In the genomic region with DNA sequence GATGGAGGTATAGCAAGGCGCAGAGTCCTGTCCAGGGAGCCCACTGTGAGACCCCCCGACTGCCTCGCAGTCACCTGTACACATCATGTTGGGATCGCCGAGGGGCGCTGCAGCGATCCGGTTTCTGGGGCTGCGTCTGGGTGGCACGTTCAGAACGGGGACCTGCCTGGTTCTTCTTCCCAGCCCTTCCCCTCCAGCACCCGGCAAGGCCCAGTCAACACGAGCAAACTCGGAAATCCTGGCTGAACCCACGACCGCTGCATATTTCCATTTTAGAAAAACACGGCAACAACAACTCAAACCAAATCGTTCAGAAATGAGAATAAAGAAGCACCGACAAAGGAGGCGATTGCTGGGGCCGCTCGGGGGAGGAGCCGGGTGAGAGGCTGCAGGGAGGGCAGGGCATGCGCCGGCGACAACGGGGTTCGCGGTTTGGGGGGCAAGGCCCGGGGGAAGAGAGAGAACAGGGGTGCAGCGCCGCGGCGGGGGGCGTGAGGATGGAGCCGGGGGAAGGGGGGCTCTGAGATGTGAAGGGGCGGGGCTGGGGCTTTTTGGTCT, we compare ENCODE assay signal across 8 cellular contexts. TPM values are rescaled to one million over a fixed set of nuclear protein-coding genes. Genes with fewer than 3 reads are reported as not detected.
DNase-seq lines count a peak whose midpoint lies in the region; ATAC-seq and TF ChIP-seq lines count a peak whose summit lies in the region.

No MANE protein-coding gene starts in this region.

- no peaks in the 10 kb centered on the region for H3K9me3 Mint-ChIP-seq in MCF 10A (ENCODE audit: unreplicated experiment)

- TF ChIP-seq CTCF in MCF 10A (IDR thresholded peaks at IDR 0.05; ENCODE audit: unreplicated experiment): no peak

- peaks cover 4% of the 10 kb centered on the region for H3K36me3 Mint-ChIP-seq in MCF 10A (ENCODE audit: insufficient read depth, unreplicated experiment)

- no peaks in the 10 kb centered on the region for H3K27me3 Mint-ChIP-seq in MCF 10A (ENCODE audit: insufficient read depth, unreplicated experiment)

- CTCF ChIA-PET in MCF 10A (lab: Yijun Ruan, JAX): interaction anchor here (0.6 to 1.0 kb wide), 5 partner anchors 12 to 57 kb away, joined by 3 to 7 read pairs (median 3); a partner anchor contains a TSS

- peak overlapping the region; percentile 76 for H3K27ac Mint-ChIP-seq in MCF 10A (ENCODE audit: low read depth, unreplicated experiment)

- intact Hi-C loops in MCF 10A (cut with micrococcal nuclease): no loop called here

- peak overlapping the region; percentile 88 for H3K4me3 Mint-ChIP-seq in MCF 10A (ENCODE audit: unreplicated experiment)

- POLR2A ChIA-PET in MCF 10A (lab: Yijun Ruan, JAX): interaction anchor here (0.6 to 2.6 kb wide), 6 partner anchors 11 to 42 kb away, joined by 3 to 24 read pairs (median 3); a partner anchor contains a TSS

- BruUV-seq in MCF 10A (replicated peaks; lab: Mats Ljungman, UMichigan): no TSS peak

- peak; percentile 47 for DNase-seq in ELF-1 (ENCODE audit: low read depth, low spot score)
- peak; percentile 40 for DNase-seq in T-helper 22 cell (ENCODE audit: low read depth)
- DNase-seq in MCF 10A (ENCODE audit: unreplicated experiment): peak; percentile 16
- DNase-seq in inferior parietal cortex (ENCODE audit: extremely low spot score): peak; percentile 16
- DNase-seq in stimulated activated CD4-positive, alpha-beta T cell treated with anti-CD3 and anti-CD28 coated beads, Interleukin-1b, Interleukin-23, amount 100 ng/mL, for 24 hours (ENCODE audit: low read depth in 4 of 4, low spot score in 1 of 4): peak in 3 of 4 experiments; percentile 13 to 24 (median 15)
- DNase-seq in amniotic stem cell (lab: John Stamatoyannopoulos, UW): no peak

- H3K4me1 Mint-ChIP-seq in MCF 10A (ENCODE audit: insufficient read depth, unreplicated experiment): peaks cover 4% of the 10 kb centered on the region

- ATAC-seq in HG02981 (IDR thresholded peaks at IDR 0.05; ENCODE audit: unreplicated experiment): peak; percentile 23
- ATAC-seq in HG02610 (IDR thresholded peaks at IDR 0.05; ENCODE audit: unreplicated experiment): no peak

RNA-seq across cellular contexts. Expression of a gene that starts 0.6 kb away (rescaled TPM):
- 13.3 and 20.9 TPM in 2 replicates for total RNA-seq in MCF 10A (2022)

RNA-seq across cellular contexts. Expression of a gene that starts 0.7 kb away (rescaled TPM):
- total RNA-seq in MCF 10A (2022): not detected in 2 replicates

RNA-seq across cellular contexts. Expression of a gene that starts 27.6 kb away (rescaled TPM):
- 63.6 and 75.1 TPM in 2 replicates for total RNA-seq in MCF 10A (2022)

RNA-seq across cellular contexts. Expression of a gene that starts 42.5 kb away (rescaled TPM):
- total RNA-seq in MCF 10A (2022): 29.3 and 35.1 TPM in 2 replicates

RNA-seq across cellular contexts. Expression of a gene that starts 46.6 kb away (rescaled TPM):
- total RNA-seq in MCF 10A (2022): not detected in 2 replicates
